ENCODE assay signal across 22 cellular contexts in genomic region chr11:125442946-125443345, GRCh38.
"Had no signal": no experiment of that assay in that cellular context is flagged by ENCODE, and none has a peak within 500 bp of the region (broad histone marks: within the 10 kb centered on the region; RNA-seq: fewer than 3 reads in every experiment).

No MANE protein-coding gene starts in this region.

- FAIRE-seq: bronchial epithelial cell, urothelium cell line had no signal

- H3K27ac ChIP-seq: foreskin keratinocyte, tibial nerve had no signal

- H3K9me3 Mint-ChIP-seq: activated T-cell treated with anti-CD3 and anti-CD28 coated beads, Interleukin-2, amount 50 U/mL, for 4 hours; activated T-helper 2 cell treated with anti-CD3 and anti-CD28 coated beads, Interferon-gamma antibody, Interleukin-2, Interleukin-4, amounts not matched to agents 10 μg/mL and 5 μg/mL and 100 μg/mL, durations not matched to agents 14 hours and 24 hours and 36 hours; dendritic cell treated with granulocyte-macrophage colony-stimulating factor and Interleukin-4, amounts not matched to agents 40 ng/mL and 50 ng/mL, for 4 days; natural killer cell; stimulated activated naive CD8-positive, alpha-beta T cell treated with anti-CD3 and anti-CD28 coated beads, Interleukin-15, Interleukin-2, amounts not matched to agents 100 ng/mL and 50 ng/mL, for 24 hours had no signal

- DNase-seq: activated CD4-positive, alpha-beta T cell treated with anti-CD3 and anti-CD28 coated beads for 36 hours; activated CD4-positive, alpha-beta T cell treated with anti-CD3 and anti-CD28 coated beads, Interleukin-2, amount 50 U/mL, for 4 hours; activated CD8-positive, alpha-beta memory T cell treated with anti-CD3 and anti-CD28 coated beads, Interleukin-2, amount 50 U/mL, for 48 hours; activated naive CD4-positive, alpha-beta T cell; activated T-cell treated with anti-CD3 and anti-CD28 coated beads, Interleukin-2, amount 50 U/mL, for 4 hours; effector CD8-positive, alpha-beta T cell; foreskin keratinocyte; hippocampal formation; islet precursor cell; natural killer cell; retina; stimulated activated CD4-positive, alpha-beta T cell treated with anti-CD3 and anti-CD28 coated beads, Interleukin-12 subunit alpha, Interleukin-12 subunit beta, amount 100 ng/mL, for 4 hours; stimulated activated CD4-positive, alpha-beta T cell treated with anti-CD3 and anti-CD28 coated beads, Interleukin-4, amount 100 ng/mL, for 4 hours; T-helper 1 cell had no signal

- H3K27ac Mint-ChIP-seq: activated CD4-positive, alpha-beta T cell treated with anti-CD3 and anti-CD28 coated beads for 36 hours; activated naive CD8-positive, alpha-beta T cell; activated T-helper 2 cell treated with anti-CD3 and anti-CD28 coated beads, Interferon-gamma antibody, Interleukin-2, Interleukin-4, amounts not matched to agents 10 μg/mL and 5 μg/mL and 100 μg/mL, durations not matched to agents 14 hours and 24 hours and 36 hours; dendritic cell treated with granulocyte-macrophage colony-stimulating factor and Interleukin-4, amounts not matched to agents 40 ng/mL and 50 ng/mL, for 4 days; natural killer cell; progenitor cell of endocrine pancreas; stimulated activated naive CD8-positive, alpha-beta T cell treated with anti-CD3 and anti-CD28 coated beads, Interleukin-15, Interleukin-2, amounts not matched to agents 100 ng/mL and 50 ng/mL, for 24 hours had no signal

- H3K4me1 Mint-ChIP-seq: activated CD4-positive, alpha-beta T cell treated with anti-CD3 and anti-CD28 coated beads for 36 hours; natural killer cell had no signal

- H3K4me3 ChIP-seq: tibial nerve had no signal

- H3K9me3 ChIP-seq: tibial nerve had no signal

- ATAC-seq: activated CD4-positive, alpha-beta T cell treated with anti-CD3 and anti-CD28 coated beads for 36 hours; activated T-cell treated with anti-CD3 and anti-CD28 coated beads, Interleukin-2, amount 50 U/mL, for 4 hours; foreskin keratinocyte; natural killer cell had no signal

- H3K4me3 Mint-ChIP-seq: activated CD4-positive, alpha-beta T cell treated with anti-CD3 and anti-CD28 coated beads for 36 hours; activated naive CD8-positive, alpha-beta T cell; activated T-cell treated with anti-CD3 and anti-CD28 coated beads, Interleukin-2, amount 50 U/mL, for 4 hours; dendritic cell treated with granulocyte-macrophage colony-stimulating factor and Interleukin-4, amounts not matched to agents 40 ng/mL and 50 ng/mL, for 4 days; natural killer cell; stimulated activated naive CD8-positive, alpha-beta T cell treated with anti-CD3 and anti-CD28 coated beads, Interleukin-15, Interleukin-2, amounts not matched to agents 100 ng/mL and 50 ng/mL, for 24 hours had no signal

- H3K36me3 Mint-ChIP-seq: activated naive CD8-positive, alpha-beta T cell had no signal

- H3K27me3 ChIP-seq: foreskin keratinocyte, tibial nerve had no signal
